ENCODE assay signal across 1 cellular context in genomic region chr11:118435893-118436624, GRCh38.
TF ChIP-seq lines count a peak whose summit lies in the region.

Gene KMT2A, plus strand, starts transcription at chr11:118436492. Its CDS starts 21 bp downstream, at chr11:118436513.

TF ChIP-seq in HepG2, 621 proteins besides CTCF, POLR2A, EP300 and RAD21 (continued from another document and continues in another):
- TF ChIP-seq, protein P1, sequence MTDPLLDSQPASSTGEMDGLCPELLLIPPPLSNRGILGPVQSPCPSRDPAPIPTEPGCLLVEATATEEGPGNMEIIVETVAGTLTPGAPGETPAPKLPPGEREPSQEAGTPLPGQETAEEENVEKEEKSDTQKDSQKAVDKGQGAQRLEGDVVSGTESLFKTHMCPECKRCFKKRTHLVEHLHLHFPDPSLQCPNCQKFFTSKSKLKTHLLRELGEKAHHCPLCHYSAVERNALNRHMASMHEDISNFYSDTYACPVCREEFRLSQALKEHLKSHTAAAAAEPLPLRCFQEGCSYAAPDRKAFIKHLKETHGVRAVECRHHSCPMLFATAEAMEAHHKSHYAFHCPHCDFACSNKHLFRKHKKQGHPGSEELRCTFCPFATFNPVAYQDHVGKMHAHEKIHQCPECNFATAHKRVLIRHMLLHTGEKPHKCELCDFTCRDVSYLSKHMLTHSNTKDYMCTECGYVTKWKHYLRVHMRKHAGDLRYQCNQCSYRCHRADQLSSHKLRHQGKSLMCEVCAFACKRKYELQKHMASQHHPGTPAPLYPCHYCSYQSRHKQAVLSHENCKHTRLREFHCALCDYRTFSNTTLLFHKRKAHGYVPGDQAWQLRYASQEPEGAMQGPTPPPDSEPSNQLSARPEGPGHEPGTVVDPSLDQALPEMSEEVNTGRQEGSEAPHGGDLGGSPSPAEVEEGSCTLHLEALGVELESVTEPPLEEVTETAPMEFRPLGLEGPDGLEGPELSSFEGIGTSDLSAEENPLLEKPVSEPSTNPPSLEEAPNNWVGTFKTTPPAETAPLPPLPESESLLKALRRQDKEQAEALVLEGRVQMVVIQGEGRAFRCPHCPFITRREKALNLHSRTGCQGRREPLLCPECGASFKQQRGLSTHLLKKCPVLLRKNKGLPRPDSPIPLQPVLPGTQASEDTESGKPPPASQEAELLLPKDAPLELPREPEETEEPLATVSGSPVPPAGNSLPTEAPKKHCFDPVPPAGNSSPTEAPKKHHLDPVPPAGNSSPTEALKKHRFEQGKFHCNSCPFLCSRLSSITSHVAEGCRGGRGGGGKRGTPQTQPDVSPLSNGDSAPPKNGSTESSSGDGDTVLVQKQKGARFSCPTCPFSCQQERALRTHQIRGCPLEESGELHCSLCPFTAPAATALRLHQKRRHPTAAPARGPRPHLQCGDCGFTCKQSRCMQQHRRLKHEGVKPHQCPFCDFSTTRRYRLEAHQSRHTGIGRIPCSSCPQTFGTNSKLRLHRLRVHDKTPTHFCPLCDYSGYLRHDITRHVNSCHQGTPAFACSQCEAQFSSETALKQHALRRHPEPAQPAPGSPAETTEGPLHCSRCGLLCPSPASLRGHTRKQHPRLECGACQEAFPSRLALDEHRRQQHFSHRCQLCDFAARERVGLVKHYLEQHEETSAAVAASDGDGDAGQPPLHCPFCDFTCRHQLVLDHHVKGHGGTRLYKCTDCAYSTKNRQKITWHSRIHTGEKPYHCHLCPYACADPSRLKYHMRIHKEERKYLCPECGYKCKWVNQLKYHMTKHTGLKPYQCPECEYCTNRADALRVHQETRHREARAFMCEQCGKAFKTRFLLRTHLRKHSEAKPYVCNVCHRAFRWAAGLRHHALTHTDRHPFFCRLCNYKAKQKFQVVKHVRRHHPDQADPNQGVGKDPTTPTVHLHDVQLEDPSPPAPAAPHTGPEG (CRISPR knock-in tag; IDR thresholded peaks at IDR 0.05) = no peak
- TF ChIP-seq ATRX (CRISPR knock-in tag; IDR thresholded peaks at IDR 0.05; ENCODE audit: borderline replicate concordance) (no peak), KDM1A (CRISPR knock-in tag; IDR thresholded peaks at IDR 0.05) (peak; percentile 61; the same call in 1 of the 2 replicates), ZNF225 (CRISPR knock-in tag; IDR thresholded peaks at IDR 0.05) (no peak), ZNF12 (CRISPR knock-in tag; IDR thresholded peaks at IDR 0.05) (no peak), MYC (CRISPR knock-in tag; IDR thresholded peaks at IDR 0.05; ENCODE audit: borderline replicate concordance) (no peak; the same call in 1 of the 2 replicates), AHDC1 (CRISPR knock-in tag; IDR thresholded peaks at IDR 0.05; ENCODE audit: borderline replicate concordance) (no peak), TBP (CRISPR knock-in tag; IDR thresholded peaks at IDR 0.05) (no peak), ZFP36L2 (CRISPR knock-in tag; IDR thresholded peaks at IDR 0.05) (no peak), ZSCAN25 (CRISPR knock-in tag; IDR thresholded peaks at IDR 0.05) (peak; percentile 80), ZNF562 (CRISPR knock-in tag; IDR thresholded peaks at IDR 0.05; ENCODE audit: borderline replicate concordance) (peak; percentile 76; the same call in 1 of the 2 replicates), ZBTB20 (CRISPR knock-in tag; IDR thresholded peaks at IDR 0.05; ENCODE audit: borderline replicate concordance, low read depth) (no peak; the same call in 1 of the 2 replicates), ZNF101 (CRISPR knock-in tag; IDR thresholded peaks at IDR 0.05; ENCODE audit: borderline replicate concordance, low read depth) (no peak), ZHX1 (CRISPR knock-in tag; IDR thresholded peaks at IDR 0.05; ENCODE audit: low read depth) (peak; percentile 46; the same call in 1 of the 2 replicates), ZNF788 (CRISPR knock-in tag; IDR thresholded peaks at IDR 0.05; ENCODE audit: borderline replicate concordance) (no peak), ZNF749 (CRISPR knock-in tag; IDR thresholded peaks at IDR 0.05; ENCODE audit: borderline replicate concordance) (peak; percentile 29; the same call in 1 of the 2 replicates), MAZ (IDR thresholded peaks at IDR 0.05; ENCODE audit: borderline replicate concordance, low read depth, low read length) (peak; percentile 99), MAZ (CRISPR knock-in tag; IDR thresholded peaks at IDR 0.05; ENCODE audit: low read depth) (peak; percentile 79; the same call in 1 of the 2 replicates), ZNF143 (CRISPR knock-in tag; IDR thresholded peaks at IDR 0.05) (no peak), ZSCAN29 (CRISPR knock-in tag; conservative IDR thresholded peaks at IDR 0.05) (0 out of 2 replicates have a peak, but pooled peaks have one; percentile 29), NFATC3 (CRISPR knock-in tag; IDR thresholded peaks at IDR 0.05) (no peak), ZBTB21 (CRISPR knock-in tag; IDR thresholded peaks at IDR 0.05) (no peak), ZNF383 (CRISPR knock-in tag; IDR thresholded peaks at IDR 0.05; ENCODE audit: borderline replicate concordance) (no peak), IKZF5 (CRISPR knock-in tag; IDR thresholded peaks at IDR 0.05) (peak; percentile 80; the same call in 1 of the 2 replicates), PREB (CRISPR knock-in tag; IDR thresholded peaks at IDR 0.05) (no peak), ZNF484 (CRISPR knock-in tag; IDR thresholded peaks at IDR 0.05; ENCODE audit: borderline replicate concordance, low read depth) (no peak), PRPF4 (IDR thresholded peaks at IDR 0.05; ENCODE audit: low read depth, low read length, poor library complexity, severe bottlenecking) (peak; percentile 81), SRSF4 (IDR thresholded peaks at IDR 0.05; ENCODE audit: low read depth, low read length, poor library complexity, severe bottlenecking) (no peak), KLF13 (CRISPR knock-in tag; IDR thresholded peaks at IDR 0.05) (0 out of 2 replicates have a peak, but pooled peaks have one; percentile 35), ZNF83 (CRISPR knock-in tag; IDR thresholded peaks at IDR 0.05; ENCODE audit: borderline replicate concordance) (no peak)
- TF ChIP-seq, protein P2, sequence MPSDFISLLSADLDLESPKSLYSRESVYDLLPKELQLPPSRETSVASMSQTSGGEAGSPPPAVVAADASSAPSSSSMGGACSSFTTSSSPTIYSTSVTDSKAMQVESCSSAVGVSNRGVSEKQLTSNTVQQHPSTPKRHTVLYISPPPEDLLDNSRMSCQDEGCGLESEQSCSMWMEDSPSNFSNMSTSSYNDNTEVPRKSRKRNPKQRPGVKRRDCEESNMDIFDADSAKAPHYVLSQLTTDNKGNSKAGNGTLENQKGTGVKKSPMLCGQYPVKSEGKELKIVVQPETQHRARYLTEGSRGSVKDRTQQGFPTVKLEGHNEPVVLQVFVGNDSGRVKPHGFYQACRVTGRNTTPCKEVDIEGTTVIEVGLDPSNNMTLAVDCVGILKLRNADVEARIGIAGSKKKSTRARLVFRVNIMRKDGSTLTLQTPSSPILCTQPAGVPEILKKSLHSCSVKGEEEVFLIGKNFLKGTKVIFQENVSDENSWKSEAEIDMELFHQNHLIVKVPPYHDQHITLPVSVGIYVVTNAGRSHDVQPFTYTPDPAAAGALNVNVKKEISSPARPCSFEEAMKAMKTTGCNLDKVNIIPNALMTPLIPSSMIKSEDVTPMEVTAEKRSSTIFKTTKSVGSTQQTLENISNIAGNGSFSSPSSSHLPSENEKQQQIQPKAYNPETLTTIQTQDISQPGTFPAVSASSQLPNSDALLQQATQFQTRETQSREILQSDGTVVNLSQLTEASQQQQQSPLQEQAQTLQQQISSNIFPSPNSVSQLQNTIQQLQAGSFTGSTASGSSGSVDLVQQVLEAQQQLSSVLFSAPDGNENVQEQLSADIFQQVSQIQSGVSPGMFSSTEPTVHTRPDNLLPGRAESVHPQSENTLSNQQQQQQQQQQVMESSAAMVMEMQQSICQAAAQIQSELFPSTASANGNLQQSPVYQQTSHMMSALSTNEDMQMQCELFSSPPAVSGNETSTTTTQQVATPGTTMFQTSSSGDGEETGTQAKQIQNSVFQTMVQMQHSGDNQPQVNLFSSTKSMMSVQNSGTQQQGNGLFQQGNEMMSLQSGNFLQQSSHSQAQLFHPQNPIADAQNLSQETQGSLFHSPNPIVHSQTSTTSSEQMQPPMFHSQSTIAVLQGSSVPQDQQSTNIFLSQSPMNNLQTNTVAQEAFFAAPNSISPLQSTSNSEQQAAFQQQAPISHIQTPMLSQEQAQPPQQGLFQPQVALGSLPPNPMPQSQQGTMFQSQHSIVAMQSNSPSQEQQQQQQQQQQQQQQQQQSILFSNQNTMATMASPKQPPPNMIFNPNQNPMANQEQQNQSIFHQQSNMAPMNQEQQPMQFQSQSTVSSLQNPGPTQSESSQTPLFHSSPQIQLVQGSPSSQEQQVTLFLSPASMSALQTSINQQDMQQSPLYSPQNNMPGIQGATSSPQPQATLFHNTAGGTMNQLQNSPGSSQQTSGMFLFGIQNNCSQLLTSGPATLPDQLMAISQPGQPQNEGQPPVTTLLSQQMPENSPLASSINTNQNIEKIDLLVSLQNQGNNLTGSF (CRISPR knock-in tag; IDR thresholded peaks at IDR 0.05) = no peak; the same call in 1 of the 2 replicates
- TF ChIP-seq, protein P3, sequence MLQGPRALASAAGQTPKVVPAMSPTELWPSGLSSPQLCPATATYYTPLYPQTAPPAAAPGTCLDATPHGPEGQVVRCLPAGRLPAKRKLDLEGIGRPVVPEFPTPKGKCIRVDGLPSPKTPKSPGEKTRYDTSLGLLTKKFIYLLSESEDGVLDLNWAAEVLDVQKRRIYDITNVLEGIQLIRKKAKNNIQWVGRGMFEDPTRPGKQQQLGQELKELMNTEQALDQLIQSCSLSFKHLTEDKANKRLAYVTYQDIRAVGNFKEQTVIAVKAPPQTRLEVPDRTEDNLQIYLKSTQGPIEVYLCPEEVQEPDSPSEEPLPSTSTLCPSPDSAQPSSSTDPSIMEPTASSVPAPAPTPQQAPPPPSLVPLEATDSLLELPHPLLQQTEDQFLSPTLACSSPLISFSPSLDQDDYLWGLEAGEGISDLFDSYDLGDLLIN (CRISPR knock-in tag; IDR thresholded peaks at IDR 0.05; ENCODE audit: borderline replicate concordance) = peak; percentile 58; the same call in 1 of the 2 replicates
